ENCODE assay signal across 1 cellular context in genomic region chr15:55744026-55744655, GRCh38.
TF ChIP-seq lines count a peak whose summit lies in the region.

No MANE protein-coding gene starts in this region.

TF ChIP-seq in K562, 482 proteins besides CTCF, POLR2A, EP300 and RAD21:
- TF ChIP-seq, protein P1, sequence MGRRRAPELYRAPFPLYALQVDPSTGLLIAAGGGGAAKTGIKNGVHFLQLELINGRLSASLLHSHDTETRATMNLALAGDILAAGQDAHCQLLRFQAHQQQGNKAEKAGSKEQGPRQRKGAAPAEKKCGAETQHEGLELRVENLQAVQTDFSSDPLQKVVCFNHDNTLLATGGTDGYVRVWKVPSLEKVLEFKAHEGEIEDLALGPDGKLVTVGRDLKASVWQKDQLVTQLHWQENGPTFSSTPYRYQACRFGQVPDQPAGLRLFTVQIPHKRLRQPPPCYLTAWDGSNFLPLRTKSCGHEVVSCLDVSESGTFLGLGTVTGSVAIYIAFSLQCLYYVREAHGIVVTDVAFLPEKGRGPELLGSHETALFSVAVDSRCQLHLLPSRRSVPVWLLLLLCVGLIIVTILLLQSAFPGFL (CRISPR knock-in tag; IDR thresholded peaks at IDR 0.05) = no peak
- TF ChIP-seq EZH2 (IDR thresholded peaks at IDR 0.05; ENCODE audit: borderline replicate concordance, low read depth, low read length) = 0 out of 2 replicates have a peak, but pooled peaks have one; percentile 2
